10 cellular contexts compared by ENCODE assay signal in genomic region chr11:114163830-114164401, GRCh38.
DNase-seq lines count a peak whose midpoint lies in the region; TF ChIP-seq lines count a peak whose summit lies in the region.
"Had no signal": no experiment of that assay in that cellular context is flagged by ENCODE, and none has a peak within 500 bp of the region (broad histone marks: within the 10 kb centered on the region; RNA-seq: fewer than 3 reads in every experiment).

No MANE protein-coding gene starts in this region.

- peak overlapping the region; percentile 97 to 100 (median 100) for H3K27ac ChIP-seq in dorsolateral prefrontal cortex
- peak overlapping the region; percentile 89 for H3K27ac ChIP-seq in thymus (ENCODE audit: low read depth)
- H3K27ac ChIP-seq: neural progenitor cell had no signal

- intact Hi-C loops in dorsolateral prefrontal cortex (cut with DNase I) = loop anchor here (1.0 to 2.0 kb wide), 2 partner anchors 15 kb away; no protein-coding TSS in a partner anchor

- DNase-seq in NCI-H1092 treated with DMSO at 0.1 percent for 48 hours (lab: John Stamatoyannopoulos, UW) = peak; percentile 11
- no peak for DNase-seq in NCI-H1092 (lab: John Stamatoyannopoulos, UW)
- DNase-seq in dorsolateral prefrontal cortex = peak in 3 of 10 donors; percentile 61 to 77 (median 65)
- DNase-seq in stimulated activated CD4-positive, alpha-beta T cell treated with anti-CD3 and anti-CD28 coated beads, Interleukin-1b, Interleukin-23, amount 100 ng/mL, for 48 hours = no peak
- no peak for DNase-seq in NCI-H345 treated with DMSO at 0.1 percent for 48 hours (lab: John Stamatoyannopoulos, UW; ENCODE audit: unreplicated experiment)
- no peak for DNase-seq in NCI-H1436 (lab: John Stamatoyannopoulos, UW)
- DNase-seq: central memory CD4-positive, alpha-beta T cell had no signal

- H3K9me3 ChIP-seq in mucosa of stomach (ENCODE audit: control insufficient read depth, low read length) (no peaks in the 10 kb centered on the region), thymus (ENCODE audit: control insufficient read depth) (no peaks in the 10 kb centered on the region)

- H3K36me3 ChIP-seq in mucosa of stomach (ENCODE audit: control insufficient read depth, insufficient read depth, low read length) (no peaks in the 10 kb centered on the region), thymus (ENCODE audit: control insufficient read depth, insufficient read depth) (no peaks in the 10 kb centered on the region)
- H3K36me3 ChIP-seq: neural progenitor cell had no signal

- peak in 2 of 56 donors; percentile 12 to 30 for TF ChIP-seq CTCF in dorsolateral prefrontal cortex (IDR thresholded peaks at IDR 0.05 in 54 of 56, conservative IDR thresholded peaks at IDR 0.05 in 2 of 56; ENCODE audit: low read depth in 1 of 56, partially characterized antibody in 56 of 56)

- H3K9ac ChIP-seq in mucosa of stomach (ENCODE audit: low read length) = peak overlapping the region; percentile 61
- H3K9ac ChIP-seq: neural progenitor cell had no signal

- H3K4me1 ChIP-seq in mucosa of stomach (ENCODE audit: control insufficient read depth, insufficient read depth, low read length) = peaks cover 58% of the 10 kb centered on the region
- H3K4me1 ChIP-seq in thymus (ENCODE audit: control insufficient read depth, insufficient read depth, low read length) = peaks cover 69% of the 10 kb centered on the region

- WGBS in thymus = 84% methylated on average over 9 of the region's 9 CpGs

- H3K4me3 ChIP-seq in dorsolateral prefrontal cortex = peak overlapping the region in 40 of 59 donors; percentile 2 to 53 (median 30)
- H3K4me3 ChIP-seq in mucosa of stomach (ENCODE audit: low read length) = no peak overlapping the region
- H3K4me3 ChIP-seq in thymus (ENCODE audit: low read length) = no peak overlapping the region
- H3K4me3 ChIP-seq: neural progenitor cell had no signal

- H3K27me3 ChIP-seq in dorsolateral prefrontal cortex = no peaks in the 10 kb centered on the region
- peaks cover 41% of the 10 kb centered on the region for H3K27me3 ChIP-seq in mucosa of stomach (ENCODE audit: control insufficient read depth, insufficient read depth, low read length)
- H3K27me3 ChIP-seq in thymus (ENCODE audit: control insufficient read depth, insufficient read depth) = no peaks in the 10 kb centered on the region
- H3K27me3 ChIP-seq: neural progenitor cell had no signal

Comparison
In these comparisons a context has a peak if more than half of its experiments do, and no peak if none do; other contexts are left out.
1. H3K4me3 ChIP-seq: peak in dorsolateral prefrontal cortex (40 of 59); none in mucosa of stomach (single experiment) and thymus (single experiment).